ENCODE assay signal across 1 cellular context in the genomic region with DNA sequence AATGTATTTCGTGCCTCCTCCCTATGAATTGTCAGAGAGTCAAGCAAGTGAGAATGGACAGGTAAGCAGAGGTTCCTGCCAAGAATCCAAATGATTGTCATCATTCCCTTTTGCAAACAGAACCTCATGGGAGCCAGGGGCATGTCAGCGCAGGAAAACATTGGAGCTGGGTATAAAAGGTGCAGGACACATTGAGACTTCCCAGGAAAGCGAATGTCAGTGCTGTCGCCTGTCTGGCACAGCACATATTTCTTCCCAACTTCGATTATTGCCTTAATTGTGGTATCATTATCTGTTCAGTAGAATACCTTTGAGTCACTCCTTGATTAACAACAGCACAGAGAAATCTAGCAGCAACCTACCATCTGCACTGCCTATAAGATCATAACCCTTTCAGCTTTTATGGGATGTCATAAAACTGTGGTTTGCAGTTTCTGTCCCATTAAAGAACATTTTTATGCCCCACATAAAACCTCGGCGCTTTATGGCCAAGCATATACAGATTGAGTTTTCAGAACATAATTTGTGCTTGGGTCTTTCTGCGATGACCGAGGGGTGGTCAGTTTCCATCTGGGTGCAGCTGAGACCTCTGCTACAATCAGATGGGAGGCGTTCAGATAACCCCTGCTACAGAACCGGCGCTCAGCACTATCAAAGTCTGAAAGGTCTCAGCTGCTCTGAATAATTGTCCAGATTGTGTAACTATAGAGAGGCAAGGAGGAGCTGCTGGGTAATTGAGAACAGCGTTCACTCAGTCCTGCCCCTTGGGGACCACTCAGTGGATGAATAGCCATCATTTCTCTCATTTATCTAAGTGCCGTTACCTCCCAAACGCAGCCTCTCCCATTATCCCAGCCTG.
TF ChIP-seq lines count a peak whose summit lies in the region.

No MANE protein-coding gene starts in this region.

TF ChIP-seq in WTC11, 78 proteins besides CTCF, POLR2A, EP300 and RAD21:
- TF ChIP-seq HMGA2 (CRISPR knock-in tag; IDR thresholded peaks at IDR 0.05) (no peak), RORB (CRISPR knock-in tag; IDR thresholded peaks at IDR 0.05) (no peak), CBFB (CRISPR knock-in tag; IDR thresholded peaks at IDR 0.05; ENCODE audit: low read depth) (no peak)
- TF ChIP-seq, protein P1, sequence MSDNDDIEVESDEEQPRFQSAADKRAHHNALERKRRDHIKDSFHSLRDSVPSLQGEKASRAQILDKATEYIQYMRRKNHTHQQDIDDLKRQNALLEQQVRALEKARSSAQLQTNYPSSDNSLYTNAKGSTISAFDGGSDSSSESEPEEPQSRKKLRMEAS (CRISPR knock-in tag; IDR thresholded peaks at IDR 0.05) = no peak
